Comparison of ENCODE assay signal across 1 cellular context in genomic region chr6:54991761-54992330, GRCh38.
TF ChIP-seq lines count a peak whose summit lies in the region.

No MANE protein-coding gene starts in this region.

TF ChIP-seq in HepG2, 621 proteins besides CTCF, POLR2A, EP300 and RAD21 (continued from another document):
- TF ChIP-seq ZNF766 (CRISPR knock-in tag; IDR thresholded peaks at IDR 0.05; ENCODE audit: borderline replicate concordance): no peak
- no peak for TF ChIP-seq GRHL1 (CRISPR knock-in tag; conservative IDR thresholded peaks at IDR 0.05)
- TF ChIP-seq ATF3 (CRISPR knock-in tag; IDR thresholded peaks at IDR 0.05): no peak
- TF ChIP-seq LCORL (IDR thresholded peaks at IDR 0.05): no peak
- no peak for TF ChIP-seq LCORL (CRISPR knock-in tag; IDR thresholded peaks at IDR 0.05)
- TF ChIP-seq BHLHE40 (IDR thresholded peaks at IDR 0.05; ENCODE audit: low read length): no peak
